ENCODE assay signal across 13 cellular contexts in genomic region chr9:127388856-127389238, GRCh38. TPM values are rescaled to one million over a fixed set of nuclear protein-coding genes. Genes with fewer than 3 reads are reported as not detected.
DNase-seq lines count a peak whose midpoint lies in the region; ATAC-seq and TF ChIP-seq lines count a peak whose summit lies in the region.
"Had no signal": no experiment of that assay in that cellular context is flagged by ENCODE, and none has a peak within 500 bp of the region (broad histone marks: within the 10 kb centered on the region; RNA-seq: fewer than 3 reads in every experiment).

No MANE protein-coding gene starts in this region.

- H3K4me3 ChIP-seq in transverse colon (no peak overlapping the region), lower leg skin (ENCODE audit: low read depth, poor library complexity, severe bottlenecking) (no peak overlapping the region), BE2C (ENCODE audit: low read depth, low read length) (no peak overlapping the region)
- H3K4me3 ChIP-seq: upper lobe of left lung had no signal

- 20 to 42% methylated on average over 1 to 6 of the region's 6 CpGs for WGBS in transverse colon (ENCODE audit: low coverage in 1 of 2), 2 donors
- WGBS in lower leg skin, 2 donors, result 63 to 64% methylated on average over 6 of the region's 6 CpGs

- peak overlapping the region; percentile 64 to 73 (median 70) for H3K27ac ChIP-seq in transverse colon
- H3K27ac ChIP-seq: C4-2B, upper lobe of left lung had no signal

- H3K27me3 ChIP-seq in transverse colon (no peaks in the 10 kb centered on the region), BE2C (no peaks in the 10 kb centered on the region)
- H3K27me3 ChIP-seq: upper lobe of left lung had no signal

- intact Hi-C loops in transverse colon (cut with DNase I; ENCODE audit: low total_unique reads) (no loop called here), lower leg skin (cut with DNase I; ENCODE audit: low total_unique reads) (no loop called here)

- TF ChIP-seq POLR2A in transverse colon (IDR thresholded peaks at IDR 0.05) (no peak), lower leg skin (IDR thresholded peaks at IDR 0.05) (no peak)

- H3K4me3 Mint-ChIP-seq in activated naive CD4-positive, alpha-beta T cell treated with anti-CD3 and anti-CD28 coated beads, Interleukin-2, amount 50 U/mL, for 24 hours, result peak overlapping the region; percentile 62
- no peak overlapping the region for H3K4me3 Mint-ChIP-seq in activated naive CD8-positive, alpha-beta T cell treated with anti-CD3 and anti-CD28 coated beads for 36 hours
- H3K4me3 Mint-ChIP-seq in memory B cell, result no peak overlapping the region
- H3K4me3 Mint-ChIP-seq: WTC11 had no signal

- TF ChIP-seq EP300 in transverse colon (IDR thresholded peaks at IDR 0.05; ENCODE audit: low read depth), result no peak

- no peaks in the 10 kb centered on the region for H3K9me3 Mint-ChIP-seq in activated naive CD4-positive, alpha-beta T cell treated with anti-CD3 and anti-CD28 coated beads, Interleukin-2, amount 50 U/mL, for 24 hours
- H3K9me3 Mint-ChIP-seq in activated naive CD8-positive, alpha-beta T cell treated with anti-CD3 and anti-CD28 coated beads for 36 hours, result no peaks in the 10 kb centered on the region
- no peaks in the 10 kb centered on the region for H3K9me3 Mint-ChIP-seq in memory B cell
- H3K9me3 Mint-ChIP-seq: WTC11 had no signal

- peaks cover 56% of the 10 kb centered on the region for H3K27me3 Mint-ChIP-seq in activated naive CD4-positive, alpha-beta T cell treated with anti-CD3 and anti-CD28 coated beads, Interleukin-2, amount 50 U/mL, for 24 hours
- peaks cover 87% of the 10 kb centered on the region for H3K27me3 Mint-ChIP-seq in activated naive CD8-positive, alpha-beta T cell treated with anti-CD3 and anti-CD28 coated beads for 36 hours
- H3K27me3 Mint-ChIP-seq in memory B cell, result peaks cover 16% of the 10 kb centered on the region

- peak overlapping the region; percentile 71 for H3K27ac Mint-ChIP-seq in activated naive CD4-positive, alpha-beta T cell treated with anti-CD3 and anti-CD28 coated beads, Interleukin-2, amount 50 U/mL, for 24 hours
- peak overlapping the region; percentile 77 for H3K27ac Mint-ChIP-seq in activated naive CD8-positive, alpha-beta T cell treated with anti-CD3 and anti-CD28 coated beads for 36 hours
- peak overlapping the region; percentile 14 for H3K27ac Mint-ChIP-seq in memory B cell
- H3K27ac Mint-ChIP-seq: WTC11 had no signal

- H3K9me3 ChIP-seq in transverse colon (no peaks in the 10 kb centered on the region), BE2C (no peaks in the 10 kb centered on the region)
- H3K9me3 ChIP-seq: upper lobe of left lung had no signal

- TF ChIP-seq CTCF in transverse colon (IDR thresholded peaks at IDR 0.05), result no peak
- TF ChIP-seq CTCF in lower leg skin (IDR thresholded peaks at IDR 0.05), result no peak
- no peak for TF ChIP-seq CTCF in BE2C (IDR thresholded peaks at IDR 0.05; ENCODE audit: low read depth, low read length)

- in situ Hi-C loops in transverse colon (cut with MboI; ENCODE audit: low pct_ligation_motif_present in 1 of 4, low pct_unique_long_range_greater_than_20kb in 1 of 4, low sequenced_read_pairs in 3 of 4), result no loop called here

- ATAC-seq in memory B cell (ENCODE audit: low read depth) (no peak), HG03108 (IDR thresholded peaks at IDR 0.05; ENCODE audit: unreplicated experiment) (no peak)

- peaks cover 34% of the 10 kb centered on the region for H3K4me1 Mint-ChIP-seq in activated naive CD4-positive, alpha-beta T cell treated with anti-CD3 and anti-CD28 coated beads, Interleukin-2, amount 50 U/mL, for 24 hours
- peaks cover 36% of the 10 kb centered on the region for H3K4me1 Mint-ChIP-seq in activated naive CD8-positive, alpha-beta T cell treated with anti-CD3 and anti-CD28 coated beads for 36 hours
- H3K4me1 Mint-ChIP-seq in memory B cell, result peaks cover 8% of the 10 kb centered on the region

- H3K36me3 ChIP-seq in transverse colon (no peaks in the 10 kb centered on the region), BE2C (no peaks in the 10 kb centered on the region)
- H3K36me3 ChIP-seq: upper lobe of left lung had no signal

- peaks cover 5 to 26% (median 15%) of the 10 kb centered on the region in 4 donors for H3K4me1 ChIP-seq in transverse colon
- peaks cover 5% of the 10 kb centered on the region for H3K4me1 ChIP-seq in BE2C

- no peak for DNase-seq in activated naive CD4-positive, alpha-beta T cell treated with anti-CD3 and anti-CD28 coated beads, Interleukin-2, amount 50 U/mL, for 16 hours
- no peak for DNase-seq in activated naive CD8-positive, alpha-beta T cell treated with anti-CD3 and anti-CD28 coated beads for 36 hours
- DNase-seq in memory B cell (ENCODE audit: low spot score in 2 of 2) (no peak), transverse colon (no peak), lower leg skin (ENCODE audit: low spot score in 2 of 2) (no peak), BE2C (no peak)
- DNase-seq: H7, NCI-H446 treated with DMSO at 0.1 percent for 48 hours, upper lobe of left lung had no signal

- H3K36me3 Mint-ChIP-seq in activated naive CD4-positive, alpha-beta T cell treated with anti-CD3 and anti-CD28 coated beads, Interleukin-2, amount 50 U/mL, for 24 hours, result no peaks in the 10 kb centered on the region
- H3K36me3 Mint-ChIP-seq in activated naive CD8-positive, alpha-beta T cell treated with anti-CD3 and anti-CD28 coated beads for 36 hours, result no peaks in the 10 kb centered on the region
- no peaks in the 10 kb centered on the region for H3K36me3 Mint-ChIP-seq in memory B cell
- H3K36me3 Mint-ChIP-seq: WTC11 had no signal

RNA-seq across cellular contexts. Expression of gene SLC2A8, which starts 8.1 kb away (rescaled TPM):
- 1 to 10 TPM; 1.0 to 1.9 TPM for total RNA-seq in activated naive CD8-positive, alpha-beta T cell treated with anti-CD3 and anti-CD28 coated beads for 36 hours
- total RNA-seq in transverse colon (10 to 100 TPM in 3 of 4 donors, 1 to 10 TPM in 1; 9.6 to 95.8 (median 29.4) TPM), lower leg skin (10 to 100 TPM; 17.6 to 28.7 (median 23.6) TPM)
- 39.2 TPM for polyA plus RNA-seq in BE2C (2012; ENCODE audit: insufficient read depth, insufficient read length, low read depth)

RNA-seq across cellular contexts. Expression of gene ZNF79, which starts 35.3 kb away (rescaled TPM):
- total RNA-seq in activated naive CD8-positive, alpha-beta T cell treated with anti-CD3 and anti-CD28 coated beads for 36 hours, result 1 to 10 TPM; 7.7 to 8.6 TPM
- total RNA-seq in transverse colon, result 10 to 100 TPM in 3 of 4 donors, 1 to 10 TPM in 1; 9.4 to 12.3 (median 11.3) TPM
- 10 to 100 TPM in 1 of 4 donors, 1 to 10 TPM in 3; 9.2 to 12.1 (median 9.8) TPM for total RNA-seq in lower leg skin
- 12.8 TPM for polyA plus RNA-seq in BE2C (2012; ENCODE audit: insufficient read depth, insufficient read length, low read depth)

Comparison
In these comparisons a context has a peak if more than half of its experiments do, and no peak if none do; other contexts are left out.
1. H3K27ac Mint-ChIP-seq: peak in every context shown above with its lines; median percentile 77 in activated naive CD8-positive, alpha-beta T cell treated with anti-CD3 and anti-CD28 coated beads for 36 hours; 71 in activated naive CD4-positive, alpha-beta T cell treated with anti-CD3 and anti-CD28 coated beads, Interleukin-2, amount 50 U/mL, for 24 hours; 14 in memory B cell.